In genomic region chr10:129958686-129959543, GRCh38 we compare ENCODE assay signal across 12 cellular contexts. TPM values are rescaled to one million over a fixed set of nuclear protein-coding genes. Genes with fewer than 3 reads are reported as not detected.
DNase-seq lines count a peak whose midpoint lies in the region; ATAC-seq and TF ChIP-seq lines count a peak whose summit lies in the region.
"Had no signal": no experiment of that assay in that cellular context is flagged by ENCODE, and none has a peak within 500 bp of the region (broad histone marks: within the 10 kb centered on the region; RNA-seq: fewer than 3 reads in every experiment).

No MANE protein-coding gene starts in this region.

- peak overlapping the region; percentile 42 for H3K4me3 Mint-ChIP-seq in Caco-2 (ENCODE audit: unreplicated experiment)

- 1% methylated on average over 58 to 99 of the region's 99 CpGs for WGBS in psoas muscle, 3 donors

- CTCF ChIA-PET in Caco-2 (lab: Charles Lee): no interaction called here

- H3K27ac ChIP-seq in Peyer's patch (no peak overlapping the region), psoas muscle (peak overlapping the region; percentile 94)
- H3K27ac ChIP-seq: foreskin keratinocyte, GM23248, PC-9, right lobe of liver had no signal

- ATAC-seq in psoas muscle (peak; percentile 20 to 28 (median 26)), GM18517 (IDR thresholded peaks at IDR 0.05; ENCODE audit: unreplicated experiment) (no peak), HG02798 (IDR thresholded peaks at IDR 0.05; ENCODE audit: poor library complexity, unreplicated experiment) (no peak)
- ATAC-seq: foreskin keratinocyte had no signal

- POLR2A ChIA-PET in Caco-2 (lab: Charles Lee): no interaction called here

- no peak for TF ChIP-seq POLR2A in Peyer's patch (IDR thresholded peaks at IDR 0.05)

- H3K9me3 Mint-ChIP-seq in Caco-2 (ENCODE audit: unreplicated experiment): no peaks in the 10 kb centered on the region

- H3K36me3 ChIP-seq in Caco-2 (ENCODE audit: control insufficient read depth, insufficient read depth, low read length) (no peaks in the 10 kb centered on the region), Peyer's patch (no peaks in the 10 kb centered on the region), psoas muscle (ENCODE audit: insufficient read depth in 1 of 2, low read depth in 1 of 2) (peaks cover 0 to 4% of the 10 kb centered on the region in 2 donors)
- H3K36me3 ChIP-seq: right lobe of liver had no signal

- TF ChIP-seq CTCF in Caco-2 (IDR thresholded peaks at IDR 0.05; ENCODE audit: insufficient read depth in 1 of 2, low read depth in 1 of 2, low read length in 1 of 2, severe bottlenecking in 1 of 2, unreplicated experiment in 1 of 2) (no peak), Peyer's patch (IDR thresholded peaks at IDR 0.05) (no peak), psoas muscle (IDR thresholded peaks at IDR 0.05) (no peak)

- H3K27me3 ChIP-seq in Caco-2 (replicated peaks; ENCODE audit: control insufficient read depth, insufficient read depth, low read length) (peaks cover 4% of the 10 kb centered on the region; the same call in 1 of the 2 replicates), Peyer's patch (peaks cover 0 to 62% of the 10 kb centered on the region in 2 donors), psoas muscle (ENCODE audit: insufficient read depth in 3 of 3, low read length in 2 of 3) (peaks cover 0 to 42% (median 1%) of the 10 kb centered on the region in 3 donors)

- H3K4me1 ChIP-seq in Caco-2 (peaks cover 30% of the 10 kb centered on the region), Peyer's patch (peaks cover 0 to 26% (median 0%) of the 10 kb centered on the region in 4 donors), psoas muscle (peaks cover 34% of the 10 kb centered on the region)
- H3K4me1 ChIP-seq: foreskin keratinocyte had no signal

- peak overlapping the region; percentile 30 for H3K4me3 ChIP-seq in Caco-2 (ENCODE audit: low read depth, low read length)
- peak overlapping the region in 3 of 4 donors; percentile 9 to 24 (median 24) for H3K4me3 ChIP-seq in Peyer's patch
- peak overlapping the region; percentile 83 for H3K4me3 ChIP-seq in psoas muscle
- H3K4me3 ChIP-seq: GM23248, PC-9 had no signal

- BruUV-seq in Caco-2 (replicated peaks; lab: Mats Ljungman, UMichigan): no TSS peak

- no peaks in the 10 kb centered on the region for H3K4me1 Mint-ChIP-seq in Caco-2 (ENCODE audit: low read depth, unreplicated experiment)

- H3K27me3 Mint-ChIP-seq in Caco-2 (ENCODE audit: insufficient read depth, unreplicated experiment): peaks cover 26% of the 10 kb centered on the region

- intact Hi-C loops in Caco-2 (cut with micrococcal nuclease; ENCODE audit: unreplicated experiment): loop anchor here (5.0 kb wide), 1 partner anchor 72 kb away; no protein-coding TSS in a partner anchor
- intact Hi-C loops in cardiac septum (cut with DNase I): no loop called here
- intact Hi-C loops in psoas muscle (cut with DNase I): loop anchor here (2.0 to 5.0 kb wide), 3 partner anchors 70 to 927 kb away; no protein-coding TSS in a partner anchor

- H3K27ac Mint-ChIP-seq in Caco-2 (ENCODE audit: unreplicated experiment): no peak overlapping the region

- no peaks in the 10 kb centered on the region for H3K36me3 Mint-ChIP-seq in Caco-2 (ENCODE audit: insufficient read depth, unreplicated experiment)

- DNase-seq in Caco-2 (peak in 1 of 2 experiments; percentile 13), Peyer's patch (no peak), cardiac septum (ENCODE audit: low spot score) (peak; percentile 71), psoas muscle (peak; percentile 25 to 61), NCI-H524 treated with DMSO at 0.1 percent for 48 hours (lab: John Stamatoyannopoulos, UW) (no peak), putamen (ENCODE audit: low spot score) (no peak)
- DNase-seq: foreskin keratinocyte, GM23248, PC-9, right lobe of liver had no signal

- H3K9me3 ChIP-seq in Caco-2 (no peaks in the 10 kb centered on the region), Peyer's patch (no peaks in the 10 kb centered on the region), psoas muscle (no peaks in the 10 kb centered on the region)
- H3K9me3 ChIP-seq: right lobe of liver had no signal

RNA-seq across cellular contexts. Expression of gene EBF3, which starts 5.2 kb away (rescaled TPM):
- total RNA-seq in Caco-2 (2022) (0.63 and 0.79 TPM in 2 replicates), Peyer's patch (1 to 10 TPM in 3 of 4 donors, not detected in 1; 1.5 to 4.1 (median 1.9) TPM), cardiac septum (5.8 TPM), psoas muscle (1 to 10 TPM; 4.5 to 8.5 (median 5.9) TPM)
- 10 to 100 TPM in 1 of 3 donors, 1 to 10 TPM in 2; 3.2 to 10.1 (median 3.4) TPM for polyA plus RNA-seq in psoas muscle
- total RNA-seq: PC-9 had no signal
- polyA plus RNA-seq: foreskin keratinocyte had no signal

Comparison
In these comparisons a context has a peak if more than half of its experiments do, and no peak if none do; other contexts are left out.
1. DNase-seq: peak in cardiac septum (single experiment) and psoas muscle (2 of 2); none in Peyer's patch (0 of 3), NCI-H524 treated with DMSO at 0.1 percent for 48 hours (single experiment) and putamen (single experiment).
2. H3K4me3 ChIP-seq: peak in every context shown above with its lines; median percentile 83 in psoas muscle; 30 in Caco-2; 24 in Peyer's patch.
3. ATAC-seq: peak in psoas muscle (4 of 4); none in GM18517 (single experiment) and HG02798 (single experiment).